In the genomic region with DNA sequence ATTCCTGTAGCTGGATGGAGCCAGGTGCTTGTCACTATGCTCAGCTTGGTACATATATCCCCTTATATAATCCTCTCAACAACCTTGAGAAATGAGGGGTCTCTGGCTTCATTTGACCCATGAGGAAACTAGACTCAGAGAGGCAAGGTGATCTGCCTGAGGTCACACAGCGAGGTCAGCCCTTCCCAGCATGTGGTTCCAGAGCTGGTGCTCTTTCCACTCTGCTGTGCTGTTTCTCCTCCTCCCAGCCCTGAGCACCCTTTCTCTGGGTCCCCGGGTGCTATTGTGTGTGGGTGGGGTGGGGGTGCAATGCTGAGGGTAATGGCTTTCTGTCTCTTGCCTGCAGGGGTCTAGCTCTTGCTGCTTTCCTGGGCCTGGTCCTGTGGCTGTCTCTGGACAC, we compare ENCODE assay signal across 23 cellular contexts. TPM values are rescaled to one million over a fixed set of nuclear protein-coding genes. Genes with fewer than 3 reads are reported as not detected.
A peak's percentile ranks its signal among the peaks of the same experiment; 100 is the strongest.
DNase-seq lines count a peak whose midpoint lies in the region; ATAC-seq and TF ChIP-seq lines count a peak whose summit lies in the region.
"Had no signal": no experiment of that assay in that cellular context is flagged by ENCODE, and none has a peak within 500 bp of the region (broad histone marks: within the 10 kb centered on the region; RNA-seq: fewer than 3 reads in every experiment).

No MANE protein-coding gene starts in this region.

- peak in 1 of 4 donors; percentile 7 for ATAC-seq in heart left ventricle
- no peak for ATAC-seq in left ventricle myocardium superior
- no peak for ATAC-seq in HG02870 (IDR thresholded peaks at IDR 0.05; ENCODE audit: unreplicated experiment)
- ATAC-seq: GM12878, Panc1 had no signal

- no peak for DNase-seq in heart left ventricle
- DNase-seq in left ventricle myocardium superior = no peak
- no peak for DNase-seq in chondrocyte (ENCODE audit: low spot score)
- no peak for DNase-seq in neural progenitor cell (ENCODE audit: low spot score)
- DNase-seq in vagina (ENCODE audit: extremely low spot score in 2 of 2) = no peak
- DNase-seq in inferior parietal cortex (ENCODE audit: extremely low spot score) = no peak
- DNase-seq: 8988T; CD4-positive, alpha-beta memory T cell; DND-41; IMR-90; NCI-H1105; NCI-H146; NCI-H2029; NCI-H2227 treated with DMSO at 0.1 percent for 48 hours; NCI-H524 treated with DMSO at 0.1 percent for 48 hours; NCI-H82; SJCRH30 had no signal

- H3K9me3 Mint-ChIP-seq in chondrocyte (ENCODE audit: low read depth) (peaks cover 7% of the 10 kb centered on the region), neural progenitor cell (no peaks in the 10 kb centered on the region)

- peaks cover 27% of the 10 kb centered on the region for H3K4me1 Mint-ChIP-seq in chondrocyte (ENCODE audit: low read depth)
- H3K4me1 Mint-ChIP-seq in neural progenitor cell = peaks cover 3% of the 10 kb centered on the region
- H3K4me1 Mint-ChIP-seq: CD4-positive, alpha-beta memory T cell had no signal

- TF ChIP-seq POLR2A in heart left ventricle (IDR thresholded peaks at IDR 0.05) (no peak), vagina (IDR thresholded peaks at IDR 0.05) (no peak)

- H3K9ac ChIP-seq in neural progenitor cell = no peak overlapping the region
- H3K9ac ChIP-seq: BLaER1 treated with 17β-estradiol and CSF1 and Interleukin-3, amounts not matched to agents 10 nM and 100 nM had no signal

- WGBS in heart left ventricle, 4 donors = 92 to 96% (median 93%) methylated on average over 2 of the region's 2 CpGs

- H3K27ac Mint-ChIP-seq in chondrocyte (ENCODE audit: unreplicated experiment) (peak overlapping the region; percentile 78), neural progenitor cell (peak overlapping the region; percentile 76)

- no peak overlapping the region for H3K4me2 ChIP-seq in neural progenitor cell
- H3K4me2 ChIP-seq: BLaER1 treated with 17β-estradiol and CSF1 and Interleukin-3, amounts not matched to agents 10 nM and 100 nM had no signal

- no peaks in the 10 kb centered on the region for H3F3A ChIP-seq in neural progenitor cell (ENCODE audit: low read depth)

- H3K4me3 Mint-ChIP-seq in chondrocyte (ENCODE audit: unreplicated experiment) (no peak overlapping the region), neural progenitor cell (no peak overlapping the region)
- H3K4me3 Mint-ChIP-seq: CD4-positive, alpha-beta memory T cell had no signal

- intact Hi-C loops in heart left ventricle (cut with DNase I) = no loop called here
- intact Hi-C loops in left ventricle myocardium superior (cut with micrococcal nuclease) = no loop called here
- intact Hi-C loops in vagina (cut with DNase I) = no loop called here

- H3K9me3 ChIP-seq in heart left ventricle = peaks cover 0 to 6% (median 0%) of the 10 kb centered on the region in 12 donors
- H3K9me3 ChIP-seq in neural progenitor cell (ENCODE audit: low read depth) = no peaks in the 10 kb centered on the region
- no peaks in the 10 kb centered on the region for H3K9me3 ChIP-seq in vagina
- H3K9me3 ChIP-seq: HAP-1, SJCRH30 had no signal

- peak overlapping the region in 11 of 12 donors; percentile 53 to 85 (median 76) for H3K27ac ChIP-seq in heart left ventricle
- no peak overlapping the region for H3K27ac ChIP-seq in neural progenitor cell
- peak overlapping the region; percentile 60 for H3K27ac ChIP-seq in vagina
- H3K27ac ChIP-seq: BLaER1 treated with 17β-estradiol and CSF1 and Interleukin-3, amounts not matched to agents 10 nM and 100 nM; SJCRH30 had no signal

- no peak overlapping the region for H3K4me3 ChIP-seq in heart left ventricle
- no peak overlapping the region for H3K4me3 ChIP-seq in neural progenitor cell
- no peak overlapping the region for H3K4me3 ChIP-seq in vagina
- H3K4me3 ChIP-seq: BLaER1 treated with 17β-estradiol and CSF1 and Interleukin-3, amounts not matched to agents 10 nM and 100 nM; GM12878; HAP-1; SJCRH30 had no signal

- H3K4me1 ChIP-seq in heart left ventricle = peaks cover 3 to 36% (median 18%) of the 10 kb centered on the region in 12 donors
- no peaks in the 10 kb centered on the region for H3K4me1 ChIP-seq in neural progenitor cell
- H3K4me1 ChIP-seq in vagina = peaks cover 33% of the 10 kb centered on the region
- H3K4me1 ChIP-seq: HAP-1, SJCRH30 had no signal

- H4K20me1 ChIP-seq in neural progenitor cell (ENCODE audit: low read depth) = no peaks in the 10 kb centered on the region
- H4K20me1 ChIP-seq: BLaER1 treated with 17β-estradiol and CSF1 and Interleukin-3, amounts not matched to agents 10 nM and 100 nM had no signal

- TF ChIP-seq CTCF in heart left ventricle (IDR thresholded peaks at IDR 0.05) (no peak), chondrocyte (IDR thresholded peaks at IDR 0.05) (no peak), neural progenitor cell (IDR thresholded peaks at IDR 0.05) (no peak), vagina (IDR thresholded peaks at IDR 0.05) (no peak)

- H2AFZ ChIP-seq in neural progenitor cell (replicated peaks) = peak overlapping the region; percentile 2

- H3K27me3 Mint-ChIP-seq in chondrocyte (ENCODE audit: low read depth) = peaks cover 2% of the 10 kb centered on the region
- no peaks in the 10 kb centered on the region for H3K27me3 Mint-ChIP-seq in neural progenitor cell (ENCODE audit: insufficient read depth, low read depth)

- H3K36me3 ChIP-seq in heart left ventricle (no peaks in the 10 kb centered on the region), neural progenitor cell (no peaks in the 10 kb centered on the region), vagina (no peaks in the 10 kb centered on the region)
- H3K36me3 ChIP-seq: BLaER1 treated with 17β-estradiol and CSF1 and Interleukin-3, amounts not matched to agents 10 nM and 100 nM; HAP-1; SJCRH30 had no signal

- H3K36me3 Mint-ChIP-seq in chondrocyte (ENCODE audit: low read depth) (peaks cover 3% of the 10 kb centered on the region), neural progenitor cell (no peaks in the 10 kb centered on the region)
- H3K36me3 Mint-ChIP-seq: CD4-positive, alpha-beta memory T cell had no signal

- H3K27me3 ChIP-seq in heart left ventricle (no peaks in the 10 kb centered on the region), neural progenitor cell (no peaks in the 10 kb centered on the region), vagina (no peaks in the 10 kb centered on the region)
- H3K27me3 ChIP-seq: BLaER1 treated with 17β-estradiol and CSF1 and Interleukin-3, amounts not matched to agents 10 nM and 100 nM; SJCRH30 had no signal

- no peaks in the 10 kb centered on the region for H3K79me2 ChIP-seq in neural progenitor cell (ENCODE audit: low read depth)

RNA-seq across cellular contexts. Expression of a gene that starts 19.3 kb away (rescaled TPM):
- total RNA-seq in heart left ventricle (1 to 10 TPM in 3 of 9 donors, under 1 TPM in 5, not detected in 1; 0.14 to 2.9 (median 0.74) TPM), left ventricle myocardium superior (0.50 TPM), chondrocyte (not detected in 3 replicates), neural progenitor cell (ENCODE audit: low replicate concordance) (not detected in 2 replicates), vagina (not detected)
- 1 to 10 TPM in 1 of 2 donors, under 1 TPM in 1; 0.17 to 1.9 TPM for polyA plus RNA-seq in heart left ventricle
- total RNA-seq: CD4-positive, alpha-beta memory T cell; GM12878; HT1080; IMR-90; SJCRH30 had no signal
- polyA plus RNA-seq: CD4-positive, alpha-beta memory T cell; GM12878; IMR-90 had no signal
